ENCODE assay signal across 9 cellular contexts in the genomic region with DNA sequence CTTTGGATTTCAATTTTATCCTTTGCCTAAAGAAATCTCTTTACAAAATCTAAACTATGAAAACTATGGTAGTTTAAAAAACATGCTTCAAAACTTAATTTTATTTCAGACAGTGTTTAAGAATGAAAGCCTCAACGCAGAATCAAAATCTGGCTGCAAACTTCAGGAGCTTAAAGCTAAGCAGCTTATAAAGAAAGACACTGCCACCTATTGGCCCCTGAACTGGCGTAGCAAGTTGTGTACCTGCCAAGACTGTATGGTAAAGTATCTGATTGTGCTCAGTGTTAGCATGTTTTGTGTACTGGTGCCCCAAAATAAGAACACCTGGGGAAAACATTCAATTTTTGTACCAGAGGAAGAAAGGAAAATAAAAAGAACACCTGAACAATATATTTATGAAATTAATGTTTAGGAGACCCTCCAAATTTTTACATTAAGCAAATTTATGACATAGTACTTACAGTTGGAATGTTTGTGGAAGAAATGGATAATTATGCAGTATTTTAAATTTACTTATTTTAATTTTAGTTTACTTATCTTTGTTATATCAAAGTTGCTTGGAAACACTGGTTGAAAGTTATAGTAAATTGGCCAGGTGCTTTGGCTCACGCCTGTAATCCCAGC. TPM values are rescaled to one million over a fixed set of nuclear protein-coding genes. Genes with fewer than 3 reads are reported as not detected.
DNase-seq lines count a peak whose midpoint lies in the region; ATAC-seq and TF ChIP-seq lines count a peak whose summit lies in the region.
"Had no signal": no experiment of that assay in that cellular context is flagged by ENCODE, and none has a peak within 500 bp of the region (broad histone marks: within the 10 kb centered on the region; RNA-seq: fewer than 3 reads in every experiment).

No MANE protein-coding gene starts in this region.

- H3K27me3 Mint-ChIP-seq in activated T-cell treated with anti-CD3 and anti-CD28 coated beads, Interleukin-2, amount 50 U/mL, for 4 hours (ENCODE audit: low read depth), result no peaks in the 10 kb centered on the region

- H3K4me3 Mint-ChIP-seq in activated T-cell treated with anti-CD3 and anti-CD28 coated beads, Interleukin-2, amount 50 U/mL, for 4 hours, result no peak overlapping the region

- intact Hi-C loops in Right ventricle myocardium inferior (cut with DNase I), result no loop called here
- intact Hi-C loops in head of caudate nucleus (cut with DNase I), result no loop called here

- TF ChIP-seq CTCF in right atrium auricular region (IDR thresholded peaks at IDR 0.05), result peak in 1 of 2 donors; percentile 56

- peaks cover 28% of the 10 kb centered on the region for H3K36me3 Mint-ChIP-seq in activated T-cell treated with anti-CD3 and anti-CD28 coated beads, Interleukin-2, amount 50 U/mL, for 4 hours (ENCODE audit: insufficient read depth)

- no peaks in the 10 kb centered on the region for H3K9me3 ChIP-seq in right atrium auricular region

- no peaks in the 10 kb centered on the region for H3K4me1 Mint-ChIP-seq in activated T-cell treated with anti-CD3 and anti-CD28 coated beads, Interleukin-2, amount 50 U/mL, for 4 hours (ENCODE audit: low read depth)

- no peaks in the 10 kb centered on the region for H3K9me3 Mint-ChIP-seq in activated T-cell treated with anti-CD3 and anti-CD28 coated beads, Interleukin-2, amount 50 U/mL, for 4 hours

- H3K4me1 ChIP-seq in right atrium auricular region, result no peaks in the 10 kb centered on the region

- H3K36me3 ChIP-seq in right atrium auricular region, result peaks cover 82% of the 10 kb centered on the region

- H3K27me3 ChIP-seq in right atrium auricular region, result no peaks in the 10 kb centered on the region

- H3K27ac ChIP-seq in right atrium auricular region, result no peak overlapping the region

- DNase-seq in Right ventricle myocardium inferior (ENCODE audit: missing footprints), result no peak
- DNase-seq in right atrium auricular region (ENCODE audit: low spot score), result no peak
- DNase-seq in NCI-H526 treated with DMSO at 0.1 percent for 48 hours (lab: John Stamatoyannopoulos, UW), result peak; percentile 19
- DNase-seq in activated T-cell treated with anti-CD3 and anti-CD28 coated beads, Interleukin-2, amount 50 U/mL, for 4 hours, result peak; percentile 29
- peak in 23 of 42 donors; percentile 18 to 72 (median 47) for DNase-seq in head of caudate nucleus
- DNase-seq in stimulated activated CD4-positive, alpha-beta T cell treated with anti-CD3 and anti-CD28 coated beads, Interleukin-1b, Interleukin-23, amount 100 ng/mL, for 48 hours, result peak; percentile 20
- no peak for DNase-seq in GM19238 (ENCODE audit: insufficient read length, low spot score)
- DNase-seq: left cardiac atrium had no signal

- peak; percentile 50 for ATAC-seq in Right ventricle myocardium inferior
- ATAC-seq in HG03064 (IDR thresholded peaks at IDR 0.05; ENCODE audit: low read depth, unreplicated experiment), result peak; percentile 81
- peak; percentile 63 to 66 for ATAC-seq in activated T-cell treated with anti-CD3 and anti-CD28 coated beads, Interleukin-2, amount 50 U/mL, for 4 hours

- H3K4me3 ChIP-seq in right atrium auricular region, result no peak overlapping the region

RNA-seq across cellular contexts. Expression of a gene that starts 12.2 kb away (rescaled TPM):
- total RNA-seq in Right ventricle myocardium inferior (20.5 TPM), right atrium auricular region (10 to 100 TPM; 22.6 to 26.2 TPM)
- 10 to 100 TPM; 25.4 to 30.2 (median 27.0) TPM for total RNA-seq in activated T-cell treated with anti-CD3 and anti-CD28 coated beads, Interleukin-2, amount 50 U/mL, for 4 hours

RNA-seq across cellular contexts. Expression of a gene that starts 12.3 kb away (rescaled TPM):
- total RNA-seq in Right ventricle myocardium inferior (15.6 TPM), right atrium auricular region (10 to 100 TPM in 1 of 2 donors, 1 to 10 TPM in 1; 7.8 to 11.9 TPM)
- 10 to 100 TPM; 16.0 to 17.7 (median 16.9) TPM for total RNA-seq in activated T-cell treated with anti-CD3 and anti-CD28 coated beads, Interleukin-2, amount 50 U/mL, for 4 hours

RNA-seq across cellular contexts. Expression of a gene that starts 34.1 kb away (rescaled TPM):
- total RNA-seq in Right ventricle myocardium inferior (23.0 TPM), right atrium auricular region (10 to 100 TPM in 1 of 2 donors, 1 to 10 TPM in 1; 8.3 to 10.0 TPM)
- 10 to 100 TPM; 20.0 to 21.0 (median 20.7) TPM for total RNA-seq in activated T-cell treated with anti-CD3 and anti-CD28 coated beads, Interleukin-2, amount 50 U/mL, for 4 hours

RNA-seq across cellular contexts. Expression of a gene that starts 34.5 kb away (rescaled TPM):
- total RNA-seq in Right ventricle myocardium inferior (52.5 TPM), right atrium auricular region (10 to 100 TPM; 40.1 to 47.1 TPM)
- 10 to 100 TPM; 15.9 to 19.3 (median 16.8) TPM for total RNA-seq in activated T-cell treated with anti-CD3 and anti-CD28 coated beads, Interleukin-2, amount 50 U/mL, for 4 hours

Comparison
In these comparisons a context has a peak if more than half of its experiments do, and no peak if none do; other contexts are left out.
1. DNase-seq: peak in NCI-H526 treated with DMSO at 0.1 percent for 48 hours (single experiment), activated T-cell treated with anti-CD3 and anti-CD28 coated beads, Interleukin-2, amount 50 U/mL, for 4 hours (single experiment), head of caudate nucleus (23 of 42) and stimulated activated CD4-positive, alpha-beta T cell treated with anti-CD3 and anti-CD28 coated beads, Interleukin-1b, Interleukin-23, amount 100 ng/mL, for 48 hours (single experiment); none in Right ventricle myocardium inferior (single experiment), right atrium auricular region (single experiment) and GM19238 (single experiment).
2. Peak in every context shown above with its lines, with median percentiles within 50 percentile points of each other: ATAC-seq.